12 cellular contexts compared by ENCODE assay signal in the genomic region with DNA sequence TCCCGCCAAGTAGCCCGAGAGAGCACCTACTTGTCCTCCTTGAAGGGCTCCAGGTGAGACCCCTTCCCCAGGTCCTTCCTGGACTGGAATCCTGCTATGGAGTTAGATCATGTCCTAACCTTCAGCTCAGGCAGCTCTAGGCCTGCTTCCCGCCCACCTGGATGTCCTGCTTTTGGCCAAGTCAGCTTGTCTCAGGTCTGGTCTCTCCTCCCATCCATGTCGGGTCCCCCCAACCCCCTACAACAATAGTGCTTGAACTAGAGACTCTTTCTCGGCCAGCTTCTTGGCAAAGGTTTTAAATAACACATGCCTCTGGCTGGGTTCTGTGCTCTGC. TPM values are rescaled to one million over a fixed set of nuclear protein-coding genes. Genes with fewer than 3 reads are reported as not detected.
DNase-seq lines count a peak whose midpoint lies in the region; ATAC-seq and TF ChIP-seq lines count a peak whose summit lies in the region.
"Had no signal": no experiment of that assay in that cellular context is flagged by ENCODE, and none has a peak within 500 bp of the region (broad histone marks: within the 10 kb centered on the region; RNA-seq: fewer than 3 reads in every experiment).

No MANE protein-coding gene starts in this region.

- no peak for TF ChIP-seq CTCF in left lung (IDR thresholded peaks at IDR 0.05)

- H3K36me3 Mint-ChIP-seq in activated naive CD8-positive, alpha-beta T cell treated with anti-CD3 and anti-CD28 coated beads, Interleukin-2, amount 10 ng/mL, durations not matched to agents 7 days and 5 days = peaks cover 24% of the 10 kb centered on the region

- H3K27ac ChIP-seq in left lung (peak overlapping the region; percentile 13 to 23), stomach smooth muscle (ENCODE audit: low read length) (peak overlapping the region; percentile 82)
- H3K27ac ChIP-seq: A549 had no signal

- H3K4me3 ChIP-seq in left lung (no peak overlapping the region), stomach smooth muscle (ENCODE audit: low read length in 2 of 2) (peak overlapping the region in 1 of 2 donors; percentile 44)
- H3K4me3 ChIP-seq: A549 had no signal

- peaks cover 48% of the 10 kb centered on the region for H3K4me1 Mint-ChIP-seq in activated naive CD8-positive, alpha-beta T cell treated with anti-CD3 and anti-CD28 coated beads, Interleukin-2, amount 10 ng/mL, durations not matched to agents 7 days and 5 days

- peak overlapping the region; percentile 36 to 39 for H3K9ac ChIP-seq in stomach smooth muscle (ENCODE audit: low read length in 2 of 2)

- POLR2A ChIA-PET in activated naive CD8-positive, alpha-beta T cell treated with anti-CD3 and anti-CD28 coated beads, Interleukin-2, amount 10 ng/mL, durations not matched to agents 7 days and 5 days (lab: Charles Lee) = interaction anchor here (0.6 to 16.0 kb wide), 7 partner anchors 11 to 341 kb away, joined by 3 to 225 read pairs (median 4); partner anchors contain the start of genes NEMP1, SHMT2, STAT6 and ZBTB39

- no peaks in the 10 kb centered on the region for H3K9me3 Mint-ChIP-seq in activated naive CD8-positive, alpha-beta T cell treated with anti-CD3 and anti-CD28 coated beads, Interleukin-2, amount 10 ng/mL, durations not matched to agents 7 days and 5 days

- no peaks in the 10 kb centered on the region for H3K9me3 ChIP-seq in left lung
- no peaks in the 10 kb centered on the region for H3K9me3 ChIP-seq in stomach smooth muscle (ENCODE audit: control insufficient read depth in 2 of 2, low read length in 2 of 2)
- H3K9me3 ChIP-seq: A549 had no signal

- H3K27me3 Mint-ChIP-seq in activated naive CD8-positive, alpha-beta T cell treated with anti-CD3 and anti-CD28 coated beads, Interleukin-2, amount 10 ng/mL, durations not matched to agents 7 days and 5 days = no peaks in the 10 kb centered on the region

- H3K27me3 ChIP-seq in left lung (peaks cover 0 to 6% of the 10 kb centered on the region in 2 donors), stomach smooth muscle (ENCODE audit: control insufficient read depth in 1 of 2, insufficient read depth in 2 of 2, low read length in 2 of 2) (no peaks in the 10 kb centered on the region)

- peaks cover 28 to 70% of the 10 kb centered on the region in 2 donors for H3K4me1 ChIP-seq in left lung
- peaks cover 65% of the 10 kb centered on the region for H3K4me1 ChIP-seq in stomach smooth muscle (ENCODE audit: control insufficient read depth, insufficient read depth, low read length)

- peak overlapping the region; percentile 77 for H3K27ac Mint-ChIP-seq in activated naive CD8-positive, alpha-beta T cell treated with anti-CD3 and anti-CD28 coated beads, Interleukin-2, amount 10 ng/mL, durations not matched to agents 7 days and 5 days

- H3K36me3 ChIP-seq in left lung = peaks cover 0 to 61% of the 10 kb centered on the region in 2 donors
- peaks cover 36 to 43% of the 10 kb centered on the region in 2 donors for H3K36me3 ChIP-seq in stomach smooth muscle (ENCODE audit: control insufficient read depth in 2 of 2, insufficient read depth in 2 of 2, low read length in 2 of 2)

- no peak for ATAC-seq in activated naive CD8-positive, alpha-beta T cell treated with anti-CD3 and anti-CD28 coated beads, Interleukin-2, amount 10 ng/mL, durations not matched to agents 7 days and 5 days (ENCODE audit: low read depth)
- ATAC-seq in left lung (no peak), HG03521 (IDR thresholded peaks at IDR 0.05; ENCODE audit: unreplicated experiment) (no peak)
- ATAC-seq: esophagus mucosa had no signal

- DNase-seq in activated CD4-positive, CD25-positive, alpha-beta regulatory T cell treated with anti-CD3 and anti-CD28 coated beads, Interleukin-2, amount 50 U/mL, for 72 hours = peak; percentile 28
- no peak for DNase-seq in activated CD4-positive, CD25-positive, alpha-beta regulatory T cell (lab: John Stamatoyannopoulos, UW)
- no peak for DNase-seq in activated naive CD8-positive, alpha-beta T cell treated with anti-CD3 and anti-CD28 coated beads, Interleukin-2, amount 10 ng/mL, durations not matched to agents 7 days and 5 days
- DNase-seq in left lung = no peak
- no peak for DNase-seq in NCI-H2196 treated with DMSO at 0.1 percent for 48 hours (lab: John Stamatoyannopoulos, UW; ENCODE audit: unreplicated experiment)
- DNase-seq in activated T-cell treated with anti-CD3 and anti-CD28 coated beads for 4 hours = no peak
- DNase-seq: activated effector memory CD4-positive, alpha-beta T cell treated with Interleukin-2 at 50 U/mL for 16 hours; NCI-H2081 had no signal

- peak overlapping the region; percentile 18 for H3K4me3 Mint-ChIP-seq in activated naive CD8-positive, alpha-beta T cell treated with anti-CD3 and anti-CD28 coated beads, Interleukin-2, amount 10 ng/mL, durations not matched to agents 7 days and 5 days

- intact Hi-C loops in left lung (cut with DNase I) = no loop called here

RNA-seq across cellular contexts. Expression of gene NAB2, which starts 3.6 kb away (rescaled TPM):
- total RNA-seq in activated naive CD8-positive, alpha-beta T cell treated with anti-CD3 and anti-CD28 coated beads, Interleukin-2, amount 10 ng/mL, durations not matched to agents 7 days and 5 days = 10 to 100 TPM; 13.1 to 16.1 TPM
- 10 to 100 TPM; 28.4 to 40.1 TPM for total RNA-seq in left lung

RNA-seq across cellular contexts. Expression of gene NEMP1, which starts 13.9 kb away (rescaled TPM):
- 10 to 100 TPM; 52.9 to 59.6 TPM for total RNA-seq in activated naive CD8-positive, alpha-beta T cell treated with anti-CD3 and anti-CD28 coated beads, Interleukin-2, amount 10 ng/mL, durations not matched to agents 7 days and 5 days
- 10 to 100 TPM; 16.4 to 17.9 TPM for total RNA-seq in left lung

RNA-seq across cellular contexts. Expression of gene STAT6, which starts 18.7 kb away (rescaled TPM):
- 100 to 1,000 TPM; 251 to 263 TPM for total RNA-seq in activated naive CD8-positive, alpha-beta T cell treated with anti-CD3 and anti-CD28 coated beads, Interleukin-2, amount 10 ng/mL, durations not matched to agents 7 days and 5 days
- total RNA-seq in left lung = 100 to 1,000 TPM; 200 to 237 TPM

RNA-seq across cellular contexts. Expression of gene LRP1, which starts 35.8 kb away (rescaled TPM):
- total RNA-seq in activated naive CD8-positive, alpha-beta T cell treated with anti-CD3 and anti-CD28 coated beads, Interleukin-2, amount 10 ng/mL, durations not matched to agents 7 days and 5 days = 1 to 10 TPM; 4.9 to 6.1 TPM
- total RNA-seq in left lung = 100 to 1,000 TPM; 228 to 325 TPM

RNA-seq across cellular contexts. Expression of gene MYO1A, which starts 42.6 kb away (rescaled TPM):
- total RNA-seq in activated naive CD8-positive, alpha-beta T cell treated with anti-CD3 and anti-CD28 coated beads, Interleukin-2, amount 10 ng/mL, durations not matched to agents 7 days and 5 days = 1 to 10 TPM; 1.2 to 2.1 TPM
- under 1 TPM; 0.26 to 0.29 TPM for total RNA-seq in left lung
